Comparison of ENCODE assay signal across 8 cellular contexts in the genomic region with DNA sequence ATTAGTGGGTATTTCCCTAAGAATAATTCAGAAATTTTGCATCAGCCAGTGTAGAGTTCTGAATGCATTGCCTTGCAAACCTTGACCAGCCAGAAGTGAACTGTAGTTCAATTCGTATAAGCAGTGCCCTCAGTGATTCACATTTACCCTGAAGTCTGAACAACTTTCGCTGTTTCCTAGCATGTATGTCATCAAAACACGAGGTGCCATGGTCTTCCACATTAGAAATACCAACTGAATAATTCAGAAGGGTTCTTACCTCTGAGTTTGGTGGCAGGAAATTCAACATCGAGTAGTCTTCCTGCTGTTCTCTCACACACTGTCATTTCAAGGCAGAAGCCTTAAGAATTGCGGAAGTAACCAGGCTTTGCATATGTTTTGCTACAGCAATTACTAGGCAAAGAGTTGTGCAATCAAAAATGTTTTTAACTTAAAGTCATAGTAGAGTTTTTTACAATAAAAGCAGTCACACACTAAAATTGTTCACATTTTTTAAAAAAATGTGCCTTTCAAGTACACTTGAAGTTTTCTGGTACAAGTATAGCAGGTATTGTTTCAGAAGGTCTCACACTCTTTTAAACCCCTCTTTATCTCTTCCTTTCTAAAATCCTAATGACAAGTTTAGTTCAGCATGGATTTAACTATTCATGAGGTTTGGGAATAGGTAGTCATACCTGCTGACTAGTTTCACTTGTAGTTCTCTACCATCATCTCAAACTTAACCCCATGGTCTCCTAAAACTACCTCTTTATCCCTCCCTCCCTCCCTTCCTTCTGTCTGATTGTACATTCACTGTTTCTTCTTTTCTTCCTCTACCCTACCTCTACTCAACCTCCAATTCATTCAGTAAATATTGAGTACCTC.
DNase-seq lines count a peak whose midpoint lies in the region; ATAC-seq, FAIRE-seq and TF ChIP-seq lines count a peak whose summit lies in the region.

No MANE protein-coding gene starts in this region.

- peak in 4 of 5 donors; percentile 25 to 38 (median 27) for DNase-seq in CD4-positive, alpha-beta memory T cell
- DNase-seq in GM19239 (ENCODE audit: insufficient read length, low spot score) = peak; percentile 19
- DNase-seq in activated T-helper 1 cell treated with anti-CD3 and anti-CD28 coated beads, Interleukin-12 subunit alpha, Interleukin-12 subunit beta, Interleukin-2, Interleukin-4 antibody, amounts not matched to agents 30 ng/mL and 10 ng/mL and 1 ng/mL, durations not matched to agents 14 hours and 24 hours and 36 hours (ENCODE audit: low spot score) = peak; percentile 17
- no peak for DNase-seq in H9
- DNase-seq in NK-92 treated with Interleukin-12 subunit alpha and Interleukin-12 subunit beta, amount 100 ng/mL, for 24 hours (lab: John Stamatoyannopoulos, UW) = no peak

- no peaks in the 10 kb centered on the region for H3K79me1 ChIP-seq in H9 (ENCODE audit: insufficient read depth, low read depth, low read length, poor library complexity, severe bottlenecking)

- no peak overlapping the region for H3K9ac ChIP-seq in H9 (ENCODE audit: extremely low read depth, insufficient read length, low read length)

- CTCF ChIA-PET in CD4-positive, alpha-beta memory T cell (lab: Charles Lee; ENCODE audit: partially characterized antibody) = no interaction called here

- H3K36me3 ChIP-seq in CD4-positive, alpha-beta memory T cell (ENCODE audit: insufficient read depth, low read length) = peaks cover 14% of the 10 kb centered on the region
- H3K36me3 ChIP-seq in neutrophil = peaks cover 35% of the 10 kb centered on the region

- H2AFZ ChIP-seq in H9 (ENCODE audit: low read length) = no peak overlapping the region

- H2AK5ac ChIP-seq in H9 (ENCODE audit: insufficient read length, low read length) = no peak overlapping the region

- H3K18ac ChIP-seq in H9 (ENCODE audit: insufficient read length, low read depth, low read length) = no peak overlapping the region

- H3K4me1 Mint-ChIP-seq in CD4-positive, alpha-beta memory T cell = peaks cover 11 to 24% (median 16%) of the 10 kb centered on the region in 4 donors
- peaks cover 18% of the 10 kb centered on the region for H3K4me1 Mint-ChIP-seq in activated T-helper 1 cell treated with anti-CD3 and anti-CD28 coated beads, Interleukin-12 subunit alpha, Interleukin-12 subunit beta, Interleukin-2, Interleukin-4 antibody, amounts not matched to agents 30 ng/mL and 10 ng/mL and 1 ng/mL, durations not matched to agents 14 hours and 24 hours and 36 hours (ENCODE audit: low read depth)
- H3K4me1 Mint-ChIP-seq in H9 = peaks cover 0 to 6% of the 10 kb centered on the region in 2 experiments; a peak in 2 of 4 replicates

- no peaks in the 10 kb centered on the region for H3K9me3 Mint-ChIP-seq in CD4-positive, alpha-beta memory T cell
- H3K9me3 Mint-ChIP-seq in activated T-helper 1 cell treated with anti-CD3 and anti-CD28 coated beads, Interleukin-12 subunit alpha, Interleukin-12 subunit beta, Interleukin-2, Interleukin-4 antibody, amounts not matched to agents 30 ng/mL and 10 ng/mL and 1 ng/mL, durations not matched to agents 14 hours and 24 hours and 36 hours = no peaks in the 10 kb centered on the region
- no peaks in the 10 kb centered on the region for H3K9me3 Mint-ChIP-seq in H9

- H4K91ac ChIP-seq in H9 (ENCODE audit: insufficient read length, low read depth, low read length) = no peak overlapping the region

- H2BK15ac ChIP-seq in H9 (ENCODE audit: low read depth, low read length) = no peak overlapping the region

- peak overlapping the region; percentile 37 to 74 (median 60) for H3K4me3 Mint-ChIP-seq in CD4-positive, alpha-beta memory T cell
- peak overlapping the region; percentile 66 for H3K4me3 Mint-ChIP-seq in activated T-helper 1 cell treated with anti-CD3 and anti-CD28 coated beads, Interleukin-12 subunit alpha, Interleukin-12 subunit beta, Interleukin-2, Interleukin-4 antibody, amounts not matched to agents 30 ng/mL and 10 ng/mL and 1 ng/mL, durations not matched to agents 14 hours and 24 hours and 36 hours
- no peak overlapping the region for H3K4me3 Mint-ChIP-seq in H9

- H2BK120ac ChIP-seq in H9 (ENCODE audit: low read depth, low read length, poor library complexity, severe bottlenecking) = no peak overlapping the region

- no peak overlapping the region for H3T11ph ChIP-seq in H9 (ENCODE audit: low read length)

- no peak overlapping the region for H3K4me2 ChIP-seq in H9 (ENCODE audit: insufficient read depth, insufficient read length, low read length)

- H4K20me1 ChIP-seq in H9 (ENCODE audit: control insufficient read depth, insufficient read depth, insufficient read length) = no peaks in the 10 kb centered on the region

- no peak overlapping the region for H3K14ac ChIP-seq in H9 (ENCODE audit: insufficient read depth, low read length)

- intact Hi-C loops in CD4-positive, alpha-beta memory T cell (cut with micrococcal nuclease) = no loop called here
- intact Hi-C loops in activated T-helper 1 cell treated with anti-CD3 and anti-CD28 coated beads, Interleukin-12 subunit alpha, Interleukin-12 subunit beta, Interleukin-2, Interleukin-4 antibody, amounts not matched to agents 30 ng/mL and 10 ng/mL and 1 ng/mL, durations not matched to agents 14 hours and 24 hours and 36 hours (cut with micrococcal nuclease) = loop anchor here (1.0 to 10.0 kb wide), 7 partner anchors 40 to 1588 kb away; partner anchors contain the start of gene EPM2A

- POLR2A ChIA-PET in CD4-positive, alpha-beta memory T cell (lab: Charles Lee; ENCODE audit: partially characterized antibody) = no interaction called here

- H3K4me1 ChIP-seq in CD4-positive, alpha-beta memory T cell (ENCODE audit: insufficient read depth, low read length) = peaks cover 7% of the 10 kb centered on the region
- H3K4me1 ChIP-seq in neutrophil (ENCODE audit: control insufficient read depth in 1 of 2, insufficient read depth in 1 of 2, low read depth in 1 of 2, low read length in 1 of 2) (peaks cover 33 to 39% of the 10 kb centered on the region in 2 experiments), H9 (ENCODE audit: insufficient read depth, low read length) (peaks cover 6% of the 10 kb centered on the region; the same call in 1 of the 2 replicates)

- H2BK20ac ChIP-seq in H9 (ENCODE audit: low read depth, low read length, poor library complexity, severe bottlenecking) = no peak overlapping the region

- peak overlapping the region; percentile 28 to 90 (median 82) for H3K27ac Mint-ChIP-seq in CD4-positive, alpha-beta memory T cell
- peak overlapping the region; percentile 87 for H3K27ac Mint-ChIP-seq in activated T-helper 1 cell treated with anti-CD3 and anti-CD28 coated beads, Interleukin-12 subunit alpha, Interleukin-12 subunit beta, Interleukin-2, Interleukin-4 antibody, amounts not matched to agents 30 ng/mL and 10 ng/mL and 1 ng/mL, durations not matched to agents 14 hours and 24 hours and 36 hours
- peak overlapping the region in 1 of 3 experiments; percentile 57; a peak in 3 of 7 replicates for H3K27ac Mint-ChIP-seq in H9

- no peak overlapping the region for H2BK5ac ChIP-seq in H9 (ENCODE audit: insufficient read length, low read length)

- H3K9me3 ChIP-seq in CD4-positive, alpha-beta memory T cell (ENCODE audit: control insufficient read depth in 1 of 2, low read length in 2 of 2) = no peaks in the 10 kb centered on the region
- no peaks in the 10 kb centered on the region for H3K9me3 ChIP-seq in neutrophil
- no peaks in the 10 kb centered on the region for H3K9me3 ChIP-seq in H9 (ENCODE audit: control insufficient read depth, low read depth, low read length)

- peaks cover 19 to 38% of the 10 kb centered on the region in 2 donors for H3K36me3 Mint-ChIP-seq in CD4-positive, alpha-beta memory T cell
- H3K36me3 Mint-ChIP-seq in activated T-helper 1 cell treated with anti-CD3 and anti-CD28 coated beads, Interleukin-12 subunit alpha, Interleukin-12 subunit beta, Interleukin-2, Interleukin-4 antibody, amounts not matched to agents 30 ng/mL and 10 ng/mL and 1 ng/mL, durations not matched to agents 14 hours and 24 hours and 36 hours (ENCODE audit: low read depth) = peaks cover 20% of the 10 kb centered on the region
- peaks cover 0 to 5% (median 0%) of the 10 kb centered on the region in 3 experiments; a peak in 2 of 7 replicates for H3K36me3 Mint-ChIP-seq in H9 (ENCODE audit: insufficient read depth in 1 of 3, low read depth in 3 of 3)

- H3K23ac ChIP-seq in H9 (ENCODE audit: insufficient read length, low read depth, low read length) = no peak overlapping the region

- TF ChIP-seq CTCF in neutrophil (IDR thresholded peaks at IDR 0.05) = no peak
- TF ChIP-seq CTCF in H9 (conservative IDR thresholded peaks at IDR 0.05) = no peak

- H4K8ac ChIP-seq in H9 (replicated peaks; ENCODE audit: insufficient read length, low read depth, low read length) = no peak overlapping the region

- no CpG with 5 or more reads among the region's 5 CpGs for WGBS in H9 (ENCODE audit: extremely low coverage, insufficient read length, low lambda C conversion rate)

- no peaks in the 10 kb centered on the region for H3K23me2 ChIP-seq in H9 (ENCODE audit: insufficient read length, low read depth, low read length, poor library complexity, severe bottlenecking)

- H3K4ac ChIP-seq in H9 (ENCODE audit: low read depth, low read length) = no peak overlapping the region

- peak overlapping the region; percentile 11 for H3K27ac ChIP-seq in CD4-positive, alpha-beta memory T cell (ENCODE audit: low read depth, low read length)
- peak overlapping the region; percentile 97 for H3K27ac ChIP-seq in neutrophil
- no peak overlapping the region for H3K27ac ChIP-seq in H9 (ENCODE audit: insufficient read length, low read depth, low read length)

- ATAC-seq in HG03159 (IDR thresholded peaks at IDR 0.05; ENCODE audit: unreplicated experiment) (peak; percentile 98), SK-N-SH treated with all-trans-retinoic acid at 6 μM for 48 hours (no peak)

- no peak overlapping the region for H2BK12ac ChIP-seq in H9 (ENCODE audit: insufficient read length, low read depth, low read length)

- H3K27me3 ChIP-seq in CD4-positive, alpha-beta memory T cell (ENCODE audit: insufficient read depth, low read length) = no peaks in the 10 kb centered on the region
- H3K27me3 ChIP-seq in neutrophil (no peaks in the 10 kb centered on the region), H9 (ENCODE audit: insufficient read depth, low read length) (no peaks in the 10 kb centered on the region)

- no peaks in the 10 kb centered on the region for H3K27me3 Mint-ChIP-seq in CD4-positive, alpha-beta memory T cell
- no peaks in the 10 kb centered on the region for H3K27me3 Mint-ChIP-seq in activated T-helper 1 cell treated with anti-CD3 and anti-CD28 coated beads, Interleukin-12 subunit alpha, Interleukin-12 subunit beta, Interleukin-2, Interleukin-4 antibody, amounts not matched to agents 30 ng/mL and 10 ng/mL and 1 ng/mL, durations not matched to agents 14 hours and 24 hours and 36 hours (ENCODE audit: insufficient read depth)
- H3K27me3 Mint-ChIP-seq in H9 (ENCODE audit: low read depth) = no peaks in the 10 kb centered on the region

- H3K4me3 ChIP-seq in CD4-positive, alpha-beta memory T cell (ENCODE audit: low read length in 2 of 2) = peak overlapping the region in 1 of 2 donors; percentile 2
- peak overlapping the region; percentile 59 to 72 for H3K4me3 ChIP-seq in neutrophil (ENCODE audit: low read depth in 1 of 2, low read length in 1 of 2)

- H4K5ac ChIP-seq in H9 (ENCODE audit: insufficient read length, low read depth, low read length) = no peak overlapping the region

- H3K79me2 ChIP-seq in H9 (ENCODE audit: insufficient read depth, low read length) = no peaks in the 10 kb centered on the region

- FAIRE-seq in GM19239 (lab: Jason Lieb, UNC) = peak; percentile 89

- H3K56ac ChIP-seq in H9 (ENCODE audit: insufficient read length, low read depth, low read length) = no peak overlapping the region

Comparison
In these comparisons a context has a peak if more than half of its experiments do, and no peak if none do; other contexts are left out.
1. DNase-seq: peak in CD4-positive, alpha-beta memory T cell (4 of 5), GM19239 (single experiment) and activated T-helper 1 cell treated with anti-CD3 and anti-CD28 coated beads, Interleukin-12 subunit alpha, Interleukin-12 subunit beta, Interleukin-2, Interleukin-4 antibody, amounts not matched to agents 30 ng/mL and 10 ng/mL and 1 ng/mL, durations not matched to agents 14 hours and 24 hours and 36 hours (single experiment); none in H9 (single experiment) and NK-92 treated with Interleukin-12 subunit alpha and Interleukin-12 subunit beta, amount 100 ng/mL, for 24 hours (single experiment).
2. H3K4me3 Mint-ChIP-seq: peak in CD4-positive, alpha-beta memory T cell (8 of 8) and activated T-helper 1 cell treated with anti-CD3 and anti-CD28 coated beads, Interleukin-12 subunit alpha, Interleukin-12 subunit beta, Interleukin-2, Interleukin-4 antibody, amounts not matched to agents 30 ng/mL and 10 ng/mL and 1 ng/mL, durations not matched to agents 14 hours and 24 hours and 36 hours (single experiment); none in H9 (0 of 2).